1 cellular context compared by ENCODE assay signal in the genomic region with DNA sequence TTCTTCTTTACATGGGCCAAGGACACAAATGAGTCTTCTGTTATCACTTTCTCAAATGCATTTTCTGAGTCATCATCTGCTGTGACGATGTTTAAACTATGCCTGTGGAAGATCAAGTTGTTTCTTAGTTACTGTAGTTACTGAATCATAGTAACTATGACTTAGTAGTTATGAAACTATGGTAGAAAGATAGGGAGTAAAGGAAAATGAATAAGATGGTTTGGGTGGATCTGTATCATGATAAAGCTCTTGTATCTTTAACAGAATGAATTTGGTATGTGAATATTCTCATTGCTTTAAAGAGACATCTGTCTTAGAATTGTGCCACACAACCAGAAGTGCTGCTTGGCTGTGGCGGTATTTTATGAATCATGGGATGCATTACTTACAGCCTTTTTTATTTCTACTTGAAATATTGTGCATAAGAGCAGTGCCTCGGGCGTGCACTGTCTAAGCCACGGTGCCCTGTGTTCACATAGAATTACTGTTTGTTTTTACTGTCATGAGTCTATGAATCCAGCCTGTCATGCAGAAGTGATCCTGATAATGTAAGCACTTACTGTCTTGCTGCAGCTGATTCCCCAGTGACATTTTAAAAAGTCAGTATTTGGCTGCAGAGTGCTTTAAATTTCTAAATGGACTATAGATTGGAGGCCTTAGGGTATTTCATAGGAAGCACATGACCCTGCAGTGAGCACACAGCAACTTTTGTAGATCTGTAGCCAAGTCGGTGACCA.
TF ChIP-seq lines count a peak whose summit lies in the region.

No MANE protein-coding gene starts in this region.

TF ChIP-seq in HEK293, 187 proteins besides CTCF, POLR2A, EP300 and RAD21 (continued from another document and continues in another):
- TF ChIP-seq, protein P1, sequence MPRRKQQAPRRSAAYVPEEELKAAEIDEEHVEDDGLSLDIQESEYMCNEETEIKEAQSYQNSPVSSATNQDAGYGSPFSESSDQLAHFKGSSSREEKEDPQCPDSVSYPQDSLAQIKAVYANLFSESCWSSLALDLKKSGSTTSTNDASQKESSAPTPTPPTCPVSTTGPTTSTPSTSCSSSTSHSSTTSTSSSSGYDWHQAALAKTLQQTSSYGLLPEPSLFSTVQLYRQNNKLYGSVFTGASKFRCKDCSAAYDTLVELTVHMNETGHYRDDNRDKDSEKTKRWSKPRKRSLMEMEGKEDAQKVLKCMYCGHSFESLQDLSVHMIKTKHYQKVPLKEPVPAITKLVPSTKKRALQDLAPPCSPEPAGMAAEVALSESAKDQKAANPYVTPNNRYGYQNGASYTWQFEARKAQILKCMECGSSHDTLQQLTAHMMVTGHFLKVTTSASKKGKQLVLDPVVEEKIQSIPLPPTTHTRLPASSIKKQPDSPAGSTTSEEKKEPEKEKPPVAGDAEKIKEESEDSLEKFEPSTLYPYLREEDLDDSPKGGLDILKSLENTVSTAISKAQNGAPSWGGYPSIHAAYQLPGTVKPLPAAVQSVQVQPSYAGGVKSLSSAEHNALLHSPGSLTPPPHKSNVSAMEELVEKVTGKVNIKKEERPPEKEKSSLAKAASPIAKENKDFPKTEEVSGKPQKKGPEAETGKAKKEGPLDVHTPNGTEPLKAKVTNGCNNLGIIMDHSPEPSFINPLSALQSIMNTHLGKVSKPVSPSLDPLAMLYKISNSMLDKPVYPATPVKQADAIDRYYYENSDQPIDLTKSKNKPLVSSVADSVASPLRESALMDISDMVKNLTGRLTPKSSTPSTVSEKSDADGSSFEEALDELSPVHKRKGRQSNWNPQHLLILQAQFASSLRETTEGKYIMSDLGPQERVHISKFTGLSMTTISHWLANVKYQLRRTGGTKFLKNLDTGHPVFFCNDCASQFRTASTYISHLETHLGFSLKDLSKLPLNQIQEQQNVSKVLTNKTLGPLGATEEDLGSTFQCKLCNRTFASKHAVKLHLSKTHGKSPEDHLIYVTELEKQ (tag by site-specific recombination; IDR thresholded peaks at IDR 0.05; ENCODE audit: borderline replicate concordance), result peak; percentile 38; the same call in 1 of the 2 replicates
- TF ChIP-seq, protein P2, sequence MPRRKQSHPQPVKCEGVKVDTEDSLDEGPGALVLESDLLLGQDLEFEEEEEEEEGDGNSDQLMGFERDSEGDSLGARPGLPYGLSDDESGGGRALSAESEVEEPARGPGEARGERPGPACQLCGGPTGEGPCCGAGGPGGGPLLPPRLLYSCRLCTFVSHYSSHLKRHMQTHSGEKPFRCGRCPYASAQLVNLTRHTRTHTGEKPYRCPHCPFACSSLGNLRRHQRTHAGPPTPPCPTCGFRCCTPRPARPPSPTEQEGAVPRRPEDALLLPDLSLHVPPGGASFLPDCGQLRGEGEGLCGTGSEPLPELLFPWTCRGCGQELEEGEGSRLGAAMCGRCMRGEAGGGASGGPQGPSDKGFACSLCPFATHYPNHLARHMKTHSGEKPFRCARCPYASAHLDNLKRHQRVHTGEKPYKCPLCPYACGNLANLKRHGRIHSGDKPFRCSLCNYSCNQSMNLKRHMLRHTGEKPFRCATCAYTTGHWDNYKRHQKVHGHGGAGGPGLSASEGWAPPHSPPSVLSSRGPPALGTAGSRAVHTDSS (tag by site-specific recombination; IDR thresholded peaks at IDR 0.05), result no peak
- TF ChIP-seq ZNF138 (tag by site-specific recombination; IDR thresholded peaks at IDR 0.05; ENCODE audit: borderline replicate concordance) (no peak), YY1 (tag by site-specific recombination; IDR thresholded peaks at IDR 0.05) (no peak), ZNF837 (tag by site-specific recombination; IDR thresholded peaks at IDR 0.05) (no peak), OSR2 (tag by site-specific recombination; IDR thresholded peaks at IDR 0.05) (peak; percentile 89), ZNF561 (tag by site-specific recombination; IDR thresholded peaks at IDR 0.05; ENCODE audit: borderline replicate concordance) (peak; percentile 68; the same call in 1 of the 2 replicates), ZNF423 (tag by site-specific recombination; IDR thresholded peaks at IDR 0.05) (0 out of 2 replicates have a peak, but pooled peaks have one; percentile 42), GLI2 (tag by site-specific recombination; IDR thresholded peaks at IDR 0.05; ENCODE audit: borderline replicate concordance, low read depth) (peak; percentile 67; the same call in 1 of the 2 replicates), ZNF391 (tag by site-specific recombination; IDR thresholded peaks at IDR 0.05; ENCODE audit: borderline replicate concordance, low read depth) (no peak), ZNF274 (IDR thresholded peaks at IDR 0.05; ENCODE audit: low read length) (no peak), ZNF274 (tag by site-specific recombination; IDR thresholded peaks at IDR 0.05; ENCODE audit: borderline replicate concordance) (no peak), ZNF600 (tag by site-specific recombination; IDR thresholded peaks at IDR 0.05) (no peak), ZNF175 (tag by site-specific recombination; IDR thresholded peaks at IDR 0.05) (no peak), ZBTB21 (tag by site-specific recombination; IDR thresholded peaks at IDR 0.05) (peak; percentile 64; the same call in 1 of the 2 replicates), INSM2 (tag by site-specific recombination; IDR thresholded peaks at IDR 0.05) (peak; percentile 60; the same call in 1 of the 2 replicates), ZNF530 (tag by site-specific recombination; IDR thresholded peaks at IDR 0.05; ENCODE audit: low read depth) (no peak), ZNF114 (tag by site-specific recombination; IDR thresholded peaks at IDR 0.05) (no peak), WT1 (tag by site-specific recombination; IDR thresholded peaks at IDR 0.05) (no peak), PRDM10 (tag by site-specific recombination; IDR thresholded peaks at IDR 0.05) (no peak), ZNF843 (tag by site-specific recombination; IDR thresholded peaks at IDR 0.05) (peak; percentile 76), ZNF2 (tag by site-specific recombination; IDR thresholded peaks at IDR 0.05) (0 out of 2 replicates have a peak, but pooled peaks have one; percentile 12)
- TF ChIP-seq, protein P3, sequence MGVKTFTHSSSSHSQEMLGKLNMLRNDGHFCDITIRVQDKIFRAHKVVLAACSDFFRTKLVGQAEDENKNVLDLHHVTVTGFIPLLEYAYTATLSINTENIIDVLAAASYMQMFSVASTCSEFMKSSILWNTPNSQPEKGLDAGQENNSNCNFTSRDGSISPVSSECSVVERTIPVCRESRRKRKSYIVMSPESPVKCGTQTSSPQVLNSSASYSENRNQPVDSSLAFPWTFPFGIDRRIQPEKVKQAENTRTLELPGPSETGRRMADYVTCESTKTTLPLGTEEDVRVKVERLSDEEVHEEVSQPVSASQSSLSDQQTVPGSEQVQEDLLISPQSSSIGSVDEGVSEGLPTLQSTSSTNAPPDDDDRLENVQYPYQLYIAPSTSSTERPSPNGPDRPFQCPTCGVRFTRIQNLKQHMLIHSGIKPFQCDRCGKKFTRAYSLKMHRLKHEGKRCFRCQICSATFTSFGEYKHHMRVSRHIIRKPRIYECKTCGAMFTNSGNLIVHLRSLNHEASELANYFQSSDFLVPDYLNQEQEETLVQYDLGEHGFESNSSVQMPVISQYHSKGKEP (tag by site-specific recombination; IDR thresholded peaks at IDR 0.05), result peak; percentile 97
- TF ChIP-seq, protein P4, sequence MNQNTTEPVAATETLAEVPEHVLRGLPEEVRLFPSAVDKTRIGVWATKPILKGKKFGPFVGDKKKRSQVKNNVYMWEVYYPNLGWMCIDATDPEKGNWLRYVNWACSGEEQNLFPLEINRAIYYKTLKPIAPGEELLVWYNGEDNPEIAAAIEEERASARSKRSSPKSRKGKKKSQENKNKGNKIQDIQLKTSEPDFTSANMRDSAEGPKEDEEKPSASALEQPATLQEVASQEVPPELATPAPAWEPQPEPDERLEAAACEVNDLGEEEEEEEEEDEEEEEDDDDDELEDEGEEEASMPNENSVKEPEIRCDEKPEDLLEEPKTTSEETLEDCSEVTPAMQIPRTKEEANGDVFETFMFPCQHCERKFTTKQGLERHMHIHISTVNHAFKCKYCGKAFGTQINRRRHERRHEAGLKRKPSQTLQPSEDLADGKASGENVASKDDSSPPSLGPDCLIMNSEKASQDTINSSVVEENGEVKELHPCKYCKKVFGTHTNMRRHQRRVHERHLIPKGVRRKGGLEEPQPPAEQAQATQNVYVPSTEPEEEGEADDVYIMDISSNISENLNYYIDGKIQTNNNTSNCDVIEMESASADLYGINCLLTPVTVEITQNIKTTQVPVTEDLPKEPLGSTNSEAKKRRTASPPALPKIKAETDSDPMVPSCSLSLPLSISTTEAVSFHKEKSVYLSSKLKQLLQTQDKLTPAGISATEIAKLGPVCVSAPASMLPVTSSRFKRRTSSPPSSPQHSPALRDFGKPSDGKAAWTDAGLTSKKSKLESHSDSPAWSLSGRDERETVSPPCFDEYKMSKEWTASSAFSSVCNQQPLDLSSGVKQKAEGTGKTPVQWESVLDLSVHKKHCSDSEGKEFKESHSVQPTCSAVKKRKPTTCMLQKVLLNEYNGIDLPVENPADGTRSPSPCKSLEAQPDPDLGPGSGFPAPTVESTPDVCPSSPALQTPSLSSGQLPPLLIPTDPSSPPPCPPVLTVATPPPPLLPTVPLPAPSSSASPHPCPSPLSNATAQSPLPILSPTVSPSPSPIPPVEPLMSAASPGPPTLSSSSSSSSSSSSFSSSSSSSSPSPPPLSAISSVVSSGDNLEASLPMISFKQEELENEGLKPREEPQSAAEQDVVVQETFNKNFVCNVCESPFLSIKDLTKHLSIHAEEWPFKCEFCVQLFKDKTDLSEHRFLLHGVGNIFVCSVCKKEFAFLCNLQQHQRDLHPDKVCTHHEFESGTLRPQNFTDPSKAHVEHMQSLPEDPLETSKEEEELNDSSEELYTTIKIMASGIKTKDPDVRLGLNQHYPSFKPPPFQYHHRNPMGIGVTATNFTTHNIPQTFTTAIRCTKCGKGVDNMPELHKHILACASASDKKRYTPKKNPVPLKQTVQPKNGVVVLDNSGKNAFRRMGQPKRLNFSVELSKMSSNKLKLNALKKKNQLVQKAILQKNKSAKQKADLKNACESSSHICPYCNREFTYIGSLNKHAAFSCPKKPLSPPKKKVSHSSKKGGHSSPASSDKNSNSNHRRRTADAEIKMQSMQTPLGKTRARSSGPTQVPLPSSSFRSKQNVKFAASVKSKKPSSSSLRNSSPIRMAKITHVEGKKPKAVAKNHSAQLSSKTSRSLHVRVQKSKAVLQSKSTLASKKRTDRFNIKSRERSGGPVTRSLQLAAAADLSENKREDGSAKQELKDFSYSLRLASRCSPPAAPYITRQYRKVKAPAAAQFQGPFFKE (tag by site-specific recombination; IDR thresholded peaks at IDR 0.05; ENCODE audit: borderline replicate concordance), result no peak
- TF ChIP-seq, protein P5, sequence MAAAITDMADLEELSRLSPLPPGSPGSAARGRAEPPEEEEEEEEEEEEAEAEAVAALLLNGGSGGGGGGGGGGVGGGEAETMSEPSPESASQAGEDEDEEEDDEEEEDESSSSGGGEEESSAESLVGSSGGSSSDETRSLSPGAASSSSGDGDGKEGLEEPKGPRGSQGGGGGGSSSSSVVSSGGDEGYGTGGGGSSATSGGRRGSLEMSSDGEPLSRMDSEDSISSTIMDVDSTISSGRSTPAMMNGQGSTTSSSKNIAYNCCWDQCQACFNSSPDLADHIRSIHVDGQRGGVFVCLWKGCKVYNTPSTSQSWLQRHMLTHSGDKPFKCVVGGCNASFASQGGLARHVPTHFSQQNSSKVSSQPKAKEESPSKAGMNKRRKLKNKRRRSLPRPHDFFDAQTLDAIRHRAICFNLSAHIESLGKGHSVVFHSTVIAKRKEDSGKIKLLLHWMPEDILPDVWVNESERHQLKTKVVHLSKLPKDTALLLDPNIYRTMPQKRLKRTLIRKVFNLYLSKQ (tag by site-specific recombination; IDR thresholded peaks at IDR 0.05; ENCODE audit: borderline replicate concordance), result no peak
- TF ChIP-seq, protein P6, sequence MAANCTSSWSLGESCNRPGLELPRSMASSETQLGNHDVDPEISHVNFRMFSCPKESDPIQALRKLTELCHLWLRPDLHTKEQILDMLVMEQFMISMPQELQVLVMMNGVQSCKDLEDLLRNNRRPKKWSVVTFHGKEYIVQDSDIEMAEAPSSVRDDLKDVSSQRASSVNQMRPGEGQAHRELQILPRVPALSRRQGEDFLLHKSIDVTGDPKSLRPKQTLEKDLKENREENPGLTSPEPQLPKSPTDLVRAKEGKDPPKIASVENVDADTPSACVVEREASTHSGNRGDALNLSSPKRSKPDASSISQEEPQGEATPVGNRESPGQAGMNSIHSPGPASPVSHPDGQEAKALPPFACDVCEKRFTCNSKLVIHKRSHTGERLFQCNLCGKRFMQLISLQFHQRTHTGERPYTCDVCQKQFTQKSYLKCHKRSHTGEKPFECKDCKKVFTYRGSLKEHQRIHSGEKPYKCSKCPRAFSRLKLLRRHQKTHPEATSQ (tag by site-specific recombination; IDR thresholded peaks at IDR 0.05), result no peak
